18 cellular contexts compared by ENCODE assay signal in genomic region chr11:123371506-123372297, GRCh38. TPM values are rescaled to one million over a fixed set of nuclear protein-coding genes. Genes with fewer than 3 reads are reported as not detected.
DNase-seq lines count a peak whose midpoint lies in the region; ATAC-seq, FAIRE-seq and TF ChIP-seq lines count a peak whose summit lies in the region.
"Had no signal": no experiment of that assay in that cellular context is flagged by ENCODE, and none has a peak within 500 bp of the region (broad histone marks: within the 10 kb centered on the region; RNA-seq: fewer than 3 reads in every experiment).

No MANE protein-coding gene starts in this region.

- no peak for TF ChIP-seq CTCF in sigmoid colon (IDR thresholded peaks at IDR 0.05)

- peaks cover 7% of the 10 kb centered on the region for H3K4me1 Mint-ChIP-seq in stimulated activated naive CD8-positive, alpha-beta T cell treated with anti-CD3 and anti-CD28 coated beads, Interleukin-15, amount 100 ng/mL, for 72 hours
- H3K4me1 Mint-ChIP-seq: B cell had no signal

- no peaks in the 10 kb centered on the region for H3K27me3 ChIP-seq in sigmoid colon

- ATAC-seq in stimulated activated naive CD8-positive, alpha-beta T cell treated with anti-CD3 and anti-CD28 coated beads, Interleukin-15, Interleukin-2, amounts not matched to agents 100 U/mL and 50 U/mL, for 24 hours, result peak; percentile 23
- ATAC-seq in stimulated activated naive CD8-positive, alpha-beta T cell treated with anti-CD3 and anti-CD28 coated beads, Interleukin-15, amount 100 ng/mL, for 72 hours, result no peak
- ATAC-seq in SK-N-SH treated with all-trans-retinoic acid at 6 μM for 48 hours (no peak), GM21825 (IDR thresholded peaks at IDR 0.05; ENCODE audit: unreplicated experiment) (no peak)
- ATAC-seq: K562 had no signal

- intact Hi-C loops in sigmoid colon (cut with DNase I), result no loop called here

- H3K36me3 ChIP-seq in sigmoid colon, result no peaks in the 10 kb centered on the region

- FAIRE-seq in H54 (lab: Jason Lieb, UNC), result no peak
- FAIRE-seq: G401.6, K562 had no signal

- TF ChIP-seq POLR2A in H54 (IDR thresholded peaks at IDR 0.05; ENCODE audit: low read depth, low read length) (no peak), sigmoid colon (IDR thresholded peaks at IDR 0.05) (no peak)

- no peaks in the 10 kb centered on the region for H3K9me3 Mint-ChIP-seq in stimulated activated naive CD8-positive, alpha-beta T cell treated with anti-CD3 and anti-CD28 coated beads, Interleukin-15, amount 100 ng/mL, for 72 hours
- H3K9me3 Mint-ChIP-seq: CD4-positive, alpha-beta T cell had no signal

- H3K4me3 ChIP-seq in sigmoid colon, result no peak overlapping the region
- H3K4me3 ChIP-seq: K562, PC-9, SK-N-MC had no signal

- TF ChIP-seq EP300 in sigmoid colon (IDR thresholded peaks at IDR 0.05), result no peak

- no peaks in the 10 kb centered on the region for H3K9me3 ChIP-seq in sigmoid colon

- no peaks in the 10 kb centered on the region for H3K4me1 ChIP-seq in sigmoid colon

- H3K4me3 Mint-ChIP-seq in stimulated activated naive CD8-positive, alpha-beta T cell treated with anti-CD3 and anti-CD28 coated beads, Interleukin-15, amount 100 ng/mL, for 72 hours, result no peak overlapping the region
- H3K4me3 Mint-ChIP-seq: B cell; CD4-positive, alpha-beta T cell had no signal

- H3K27ac Mint-ChIP-seq in stimulated activated naive CD8-positive, alpha-beta T cell treated with anti-CD3 and anti-CD28 coated beads, Interleukin-15, amount 100 ng/mL, for 72 hours, result no peak overlapping the region
- H3K27ac Mint-ChIP-seq: B cell; CD4-positive, alpha-beta T cell had no signal

- no peak for DNase-seq in stimulated activated naive CD8-positive, alpha-beta T cell treated with anti-CD3 and anti-CD28 coated beads, Interleukin-15, Interleukin-2, amounts not matched to agents 100 U/mL and 50 U/mL, for 24 hours
- DNase-seq in stimulated activated naive CD8-positive, alpha-beta T cell treated with anti-CD3 and anti-CD28 coated beads, Interleukin-15, amount 100 ng/mL, for 72 hours, result no peak
- DNase-seq in NCI-H345 (lab: John Stamatoyannopoulos, UW) (peak; percentile 71), H54 (ENCODE audit: insufficient read length, low spot score) (no peak), sigmoid colon (no peak)
- DNase-seq: ACHN; CD4-positive, alpha-beta T cell; DMS79 treated with DMSO at 0.1 percent for 48 hours; NCI-H2029; PC-9; T-helper 2 cell had no signal

- 47 to 65% methylated on average over 3 of the region's 3 CpGs for WGBS in sigmoid colon, 2 donors

- H3K27me3 Mint-ChIP-seq in stimulated activated naive CD8-positive, alpha-beta T cell treated with anti-CD3 and anti-CD28 coated beads, Interleukin-15, amount 100 ng/mL, for 72 hours, result peaks cover 64% of the 10 kb centered on the region
- H3K27me3 Mint-ChIP-seq: B cell; CD4-positive, alpha-beta T cell had no signal

- H3K27ac ChIP-seq in sigmoid colon, result no peak overlapping the region
- H3K27ac ChIP-seq: HL-60, PC-9, SK-N-MC had no signal

TF ChIP-seq in SK-N-SH treated with all-trans-retinoic acid at 6 μM for 48 hours, 23 proteins besides CTCF, POLR2A, EP300 and RAD21:
- TF ChIP-seq TCF4 (CRISPR knock-in tag; IDR thresholded peaks at IDR 0.05; ENCODE audit: borderline replicate concordance), result peak; percentile 50; the same call in 1 of the 2 replicates
- TF ChIP-seq SNAI2 (CRISPR knock-in tag; IDR thresholded peaks at IDR 0.05), result peak; percentile 83
- TF ChIP-seq TSHZ2 (CRISPR knock-in tag; IDR thresholded peaks at IDR 0.05), result 0 out of 2 replicates have a peak, but pooled peaks have one; percentile 45
- TF ChIP-seq PATZ1 (CRISPR knock-in tag; IDR thresholded peaks at IDR 0.05; ENCODE audit: borderline replicate concordance), result no peak

RNA-seq across cellular contexts. Expression of gene GRAMD1B, which starts 58.4 kb away (rescaled TPM):
- 1 to 10 TPM; 2.3 to 5.0 (median 3.8) TPM for total RNA-seq in sigmoid colon
- 1 to 10 TPM; 1.8 to 4.9 (median 3.5) TPM for polyA plus RNA-seq in sigmoid colon
- polyA plus RNA-seq: K562 had no signal
